8 cellular contexts compared by ENCODE assay signal in genomic region chr16:55494994-55495421, GRCh38. TPM values are rescaled to one million over a fixed set of nuclear protein-coding genes. Genes with fewer than 3 reads are reported as not detected.
A peak's percentile ranks its signal among the peaks of the same experiment; 100 is the strongest.
DNase-seq lines count a peak whose midpoint lies in the region; TF ChIP-seq lines count a peak whose summit lies in the region.

No MANE protein-coding gene starts in this region.

- DNase-seq in 8988T, result peak; percentile 28
- DNase-seq in KBM-7, result peak; percentile 63
- DNase-seq in brain microvascular endothelial cell, result peak; percentile 91
- peak; percentile 72 for DNase-seq in kidney glomerular epithelial cell (lab: John Stamatoyannopoulos, UW)
- no peak for DNase-seq in type B pancreatic cell (ENCODE audit: extremely low spot score, unreplicated experiment)
- no peak for DNase-seq in T-helper 2 cell
- DNase-seq in GM10248 (ENCODE audit: extremely low spot score), result no peak
- DNase-seq in activated T-helper 2 cell treated with anti-CD3 and anti-CD28 coated beads, Interferon-gamma antibody, Interleukin-2, Interleukin-4, amounts not matched to agents 10 μg/mL and 5 μg/mL and 100 μg/mL, durations not matched to agents 14 hours and 24 hours and 36 hours (ENCODE audit: low spot score), result no peak

- H3K4me1 Mint-ChIP-seq in type B pancreatic cell (ENCODE audit: unreplicated experiment), result peaks cover 26% of the 10 kb centered on the region
- H3K4me1 Mint-ChIP-seq in activated T-helper 2 cell treated with anti-CD3 and anti-CD28 coated beads, Interferon-gamma antibody, Interleukin-2, Interleukin-4, amounts not matched to agents 10 μg/mL and 5 μg/mL and 100 μg/mL, durations not matched to agents 14 hours and 24 hours and 36 hours (ENCODE audit: low read depth), result peaks cover 18% of the 10 kb centered on the region

- TF ChIP-seq CTCF in brain microvascular endothelial cell (IDR thresholded peaks at IDR 0.05; ENCODE audit: low read depth, low read length, missing control alignments), result peak; percentile 61
- TF ChIP-seq CTCF in type B pancreatic cell (conservative IDR thresholded peaks at IDR 0.05), result peak; percentile 53
- TF ChIP-seq CTCF in GM10248 (IDR thresholded peaks at IDR 0.05; ENCODE audit: control extremely low read depth, extremely low read depth, low read depth, missing control alignments), result no peak

- no peak overlapping the region for H3K27ac ChIP-seq in brain microvascular endothelial cell

- intact Hi-C loops in activated T-helper 2 cell treated with anti-CD3 and anti-CD28 coated beads, Interferon-gamma antibody, Interleukin-2, Interleukin-4, amounts not matched to agents 10 μg/mL and 5 μg/mL and 100 μg/mL, durations not matched to agents 14 hours and 24 hours and 36 hours (cut with micrococcal nuclease), result no loop called here

- H3K36me3 ChIP-seq in brain microvascular endothelial cell (replicated peaks), result peaks cover 34% of the 10 kb centered on the region

- peaks cover 6% of the 10 kb centered on the region for H3K36me3 Mint-ChIP-seq in type B pancreatic cell
- no peaks in the 10 kb centered on the region for H3K36me3 Mint-ChIP-seq in activated T-helper 2 cell treated with anti-CD3 and anti-CD28 coated beads, Interferon-gamma antibody, Interleukin-2, Interleukin-4, amounts not matched to agents 10 μg/mL and 5 μg/mL and 100 μg/mL, durations not matched to agents 14 hours and 24 hours and 36 hours (ENCODE audit: low read depth)

- in situ Hi-C loops in KBM-7 (cut with MboI; ENCODE audit: low pct_unique_long_range_greater_than_20kb, low sequenced_read_pairs) (no loop called here), brain microvascular endothelial cell (cut with HindIII; ENCODE audit: low pct_ligation_motif_present, low sequenced_read_pairs) (no loop called here)

- H3K27me3 Mint-ChIP-seq in type B pancreatic cell, result no peaks in the 10 kb centered on the region
- H3K27me3 Mint-ChIP-seq in activated T-helper 2 cell treated with anti-CD3 and anti-CD28 coated beads, Interferon-gamma antibody, Interleukin-2, Interleukin-4, amounts not matched to agents 10 μg/mL and 5 μg/mL and 100 μg/mL, durations not matched to agents 14 hours and 24 hours and 36 hours (ENCODE audit: low read depth), result peaks cover 2% of the 10 kb centered on the region

- no peak overlapping the region for H3K4me3 ChIP-seq in brain microvascular endothelial cell (ENCODE audit: low read depth, low read length)

- CTCF ChIA-PET in GM10248 (lab: Yijun Ruan, JAX), result no interaction called here

- H3K9me3 Mint-ChIP-seq in type B pancreatic cell, result no peaks in the 10 kb centered on the region
- H3K9me3 Mint-ChIP-seq in activated T-helper 2 cell treated with anti-CD3 and anti-CD28 coated beads, Interferon-gamma antibody, Interleukin-2, Interleukin-4, amounts not matched to agents 10 μg/mL and 5 μg/mL and 100 μg/mL, durations not matched to agents 14 hours and 24 hours and 36 hours, result no peaks in the 10 kb centered on the region

- peak overlapping the region; percentile 57 for H3K27ac Mint-ChIP-seq in type B pancreatic cell
- H3K27ac Mint-ChIP-seq in activated T-helper 2 cell treated with anti-CD3 and anti-CD28 coated beads, Interferon-gamma antibody, Interleukin-2, Interleukin-4, amounts not matched to agents 10 μg/mL and 5 μg/mL and 100 μg/mL, durations not matched to agents 14 hours and 24 hours and 36 hours, result no peak overlapping the region

- no peak overlapping the region for H3K4me3 Mint-ChIP-seq in type B pancreatic cell
- H3K4me3 Mint-ChIP-seq in activated T-helper 2 cell treated with anti-CD3 and anti-CD28 coated beads, Interferon-gamma antibody, Interleukin-2, Interleukin-4, amounts not matched to agents 10 μg/mL and 5 μg/mL and 100 μg/mL, durations not matched to agents 14 hours and 24 hours and 36 hours (ENCODE audit: low read depth), result no peak overlapping the region

- H3K27me3 ChIP-seq in brain microvascular endothelial cell (replicated peaks), result no peaks in the 10 kb centered on the region

- POLR2A ChIA-PET in GM10248 (lab: Yijun Ruan, JAX), result no interaction called here

RNA-seq across cellular contexts. Expression of gene LPCAT2, which starts 13.9 kb away (rescaled TPM):
- total RNA-seq in type B pancreatic cell (ENCODE audit: low replicate concordance), result 18.9 and 38.6 TPM in 2 replicates
- 4.1 and 4.7 TPM in 2 replicates for total RNA-seq in activated T-helper 2 cell treated with anti-CD3 and anti-CD28 coated beads, Interferon-gamma antibody, Interleukin-2, Interleukin-4, amounts not matched to agents 10 μg/mL and 5 μg/mL and 100 μg/mL, durations not matched to agents 14 hours and 24 hours and 36 hours

RNA-seq across cellular contexts. Expression of gene MMP2, which starts 16.0 kb away (rescaled TPM):
- total RNA-seq in type B pancreatic cell (ENCODE audit: low replicate concordance), result 5.7 and 106 TPM in 2 replicates
- total RNA-seq in activated T-helper 2 cell treated with anti-CD3 and anti-CD28 coated beads, Interferon-gamma antibody, Interleukin-2, Interleukin-4, amounts not matched to agents 10 μg/mL and 5 μg/mL and 100 μg/mL, durations not matched to agents 14 hours and 24 hours and 36 hours, result 0.11 and 0.34 TPM in 2 replicates

Comparison
In these comparisons a context has a peak if more than half of its experiments do, and no peak if none do; other contexts are left out.
1. DNase-seq: peak in 8988T (single experiment), KBM-7 (single experiment), brain microvascular endothelial cell (single experiment) and kidney glomerular epithelial cell (single experiment); none in type B pancreatic cell (single experiment), T-helper 2 cell (0 of 5), GM10248 (single experiment) and activated T-helper 2 cell treated with anti-CD3 and anti-CD28 coated beads, Interferon-gamma antibody, Interleukin-2, Interleukin-4, amounts not matched to agents 10 μg/mL and 5 μg/mL and 100 μg/mL, durations not matched to agents 14 hours and 24 hours and 36 hours (single experiment).